In genomic region chr2:178194600-178195389, GRCh38 we compare ENCODE assay signal across 8 cellular contexts. TPM values are rescaled to one million over a fixed set of nuclear protein-coding genes. Genes with fewer than 3 reads are reported as not detected.
DNase-seq lines count a peak whose midpoint lies in the region; TF ChIP-seq lines count a peak whose summit lies in the region.

No MANE protein-coding gene starts in this region.

- no peaks in the 10 kb centered on the region for H3K9me2 ChIP-seq in SK-N-SH

- H3K9ac ChIP-seq in BLaER1 treated with 17β-estradiol and CSF1 and Interleukin-3, amounts not matched to agents 10 nM and 100 nM = peak overlapping the region; percentile 53 to 80 (median 71)
- peak overlapping the region; percentile 78 for H3K9ac ChIP-seq in SK-N-SH
- H3K9ac ChIP-seq in smooth muscle cell (ENCODE audit: low read depth) = peak overlapping the region; percentile 63

- peaks cover 0 to 3% (median 0%) of the 10 kb centered on the region in 11 experiments; a peak in 4 of 22 replicates for H4K20me1 ChIP-seq in BLaER1 treated with 17β-estradiol and CSF1 and Interleukin-3, amounts not matched to agents 10 nM and 100 nM
- no peaks in the 10 kb centered on the region for H4K20me1 ChIP-seq in SK-N-SH (ENCODE audit: insufficient read depth)
- H4K20me1 ChIP-seq in smooth muscle cell (ENCODE audit: low read depth) = no peaks in the 10 kb centered on the region

- H3K27me3 ChIP-seq in BLaER1 treated with 17β-estradiol and CSF1 and Interleukin-3, amounts not matched to agents 10 nM and 100 nM = peaks cover 40 to 61% (median 55%) of the 10 kb centered on the region in 11 experiments
- H3K27me3 ChIP-seq in HL-60 (ENCODE audit: insufficient read depth, poor library complexity, severe bottlenecking) (peaks cover 50% of the 10 kb centered on the region), SK-N-SH (ENCODE audit: insufficient read depth) (no peaks in the 10 kb centered on the region), smooth muscle cell (ENCODE audit: low read depth) (no peaks in the 10 kb centered on the region)

- H3K4me3 ChIP-seq in BLaER1 treated with 17β-estradiol and CSF1 and Interleukin-3, amounts not matched to agents 10 nM and 100 nM = peak overlapping the region; percentile 77 to 91 (median 84)
- peak overlapping the region; percentile 51 for H3K4me3 ChIP-seq in HL-60 (replicated peaks; ENCODE audit: insufficient read depth, low read length)
- peak overlapping the region; percentile 88 to 90 for H3K4me3 ChIP-seq in SK-N-SH (ENCODE audit: low read depth in 2 of 2, low read length in 1 of 2)
- H3K4me3 ChIP-seq in choroid plexus epithelial cell (ENCODE audit: low read depth, low read length) = peak overlapping the region; percentile 75
- H3K4me3 ChIP-seq in smooth muscle cell = peak overlapping the region; percentile 92

- no peaks in the 10 kb centered on the region for H3K36me3 ChIP-seq in BLaER1 treated with 17β-estradiol and CSF1 and Interleukin-3, amounts not matched to agents 10 nM and 100 nM
- no peaks in the 10 kb centered on the region for H3K36me3 ChIP-seq in SK-N-SH (replicated peaks in 1 of 2; ENCODE audit: control insufficient read depth in 1 of 2, insufficient read depth in 2 of 2, low read length in 1 of 2)
- no peaks in the 10 kb centered on the region for H3K36me3 ChIP-seq in smooth muscle cell (ENCODE audit: low read depth)

- 2% methylated on average over 10 of the region's 83 CpGs for WGBS in SK-N-SH (ENCODE audit: low lambda C conversion rate)
- under 1% methylated on average over 62 of the region's 83 CpGs for WGBS in smooth muscle cell (ENCODE audit: low lambda C conversion rate)

- CTCF ChIA-PET in SK-N-SH (lab: Yijun Ruan, JAX) = interaction anchor here (0.8 to 1.5 kb wide), 7 partner anchors 10 to 130 kb away, joined by 3 to 8 read pairs (median 5); partner anchors contain the start of gene RBM45

- H2AFZ ChIP-seq in SK-N-SH (ENCODE audit: low read depth) = peak overlapping the region; percentile 93
- H2AFZ ChIP-seq in smooth muscle cell (ENCODE audit: low read depth) = peak overlapping the region; percentile 97

- peaks cover 6 to 12% (median 8%) of the 10 kb centered on the region in 10 experiments; a peak in 10 of 20 replicates for H3K4me1 ChIP-seq in BLaER1 treated with 17β-estradiol and CSF1 and Interleukin-3, amounts not matched to agents 10 nM and 100 nM
- H3K4me1 ChIP-seq in SK-N-SH (ENCODE audit: control insufficient read depth in 1 of 2, insufficient read depth in 2 of 2, low read depth in 1 of 2, low read length in 1 of 2) (peaks cover 7 to 9% of the 10 kb centered on the region in 2 experiments; a peak in 3 of 4 replicates), smooth muscle cell (ENCODE audit: low read depth) (peaks cover 10% of the 10 kb centered on the region)

- POLR2A ChIA-PET in SK-N-SH (lab: Yijun Ruan, JAX) = interaction anchor here (1.1 to 1.5 kb wide), 2 partner anchors 83 to 219 kb away, joined by 4 to 7 read pairs; partner anchors contain the start of gene RBM45

- no peak for TF ChIP-seq CTCF in HL-60 (IDR thresholded peaks at IDR 0.05; ENCODE audit: insufficient read depth, low read length)
- peak; percentile 4; the same call in 1 of the 2 replicates for TF ChIP-seq CTCF in SK-N-SH (IDR thresholded peaks at IDR 0.05)
- TF ChIP-seq CTCF in choroid plexus epithelial cell (conservative IDR thresholded peaks at IDR 0.05; ENCODE audit: low read depth, low read length) = no peak
- no peak for TF ChIP-seq CTCF in smooth muscle cell (IDR thresholded peaks at IDR 0.05; ENCODE audit: borderline replicate concordance, insufficient read depth, poor library complexity, severe bottlenecking)

- no peak for TF ChIP-seq EP300 in SK-N-SH (IDR thresholded peaks at IDR 0.05; ENCODE audit: borderline replicate concordance in 1 of 2, low read depth in 1 of 2, low read length in 1 of 2)

- peak overlapping the region in 5 of 11 experiments; percentile 26 to 40 (median 29); a peak in 7 of 22 replicates for H3K27ac ChIP-seq in BLaER1 treated with 17β-estradiol and CSF1 and Interleukin-3, amounts not matched to agents 10 nM and 100 nM
- H3K27ac ChIP-seq in HL-60 (replicated peaks) = no peak overlapping the region
- peak overlapping the region; percentile 60 to 74 for H3K27ac ChIP-seq in SK-N-SH (ENCODE audit: low read depth in 2 of 2, low read length in 1 of 2)
- H3K27ac ChIP-seq in smooth muscle cell (ENCODE audit: low read depth) = peak overlapping the region; percentile 8

- peaks cover 29% of the 10 kb centered on the region; the same call in 1 of the 2 replicates for H3K79me2 ChIP-seq in SK-N-SH (ENCODE audit: insufficient read depth)
- H3K79me2 ChIP-seq in smooth muscle cell (ENCODE audit: low read depth) = peaks cover 5% of the 10 kb centered on the region

- DNase-seq in GM19238 (ENCODE audit: insufficient read length, low spot score) = peak; percentile 13
- DNase-seq in HL-60 (ENCODE audit: low read depth in 1 of 2, low spot score in 1 of 2) = peak in 1 of 2 experiments; percentile 9
- peak; percentile 79 for DNase-seq in SK-N-SH
- DNase-seq in choroid plexus epithelial cell (ENCODE audit: low read depth) = peak; percentile 52
- peak; percentile 42 for DNase-seq in kidney glomerular epithelial cell (lab: John Stamatoyannopoulos, UW)
- peak; percentile 22 for DNase-seq in smooth muscle cell (lab: John Stamatoyannopoulos, UW; ENCODE audit: unreplicated experiment)
- no peak for DNase-seq in cerebellar cortex (ENCODE audit: low spot score)

- H3K9me3 ChIP-seq in BLaER1 treated with 17β-estradiol and CSF1 and Interleukin-3, amounts not matched to agents 10 nM and 100 nM (replicated peaks in 1 of 11) = no peaks in the 10 kb centered on the region
- H3K9me3 ChIP-seq in SK-N-SH = no peaks in the 10 kb centered on the region
- no peaks in the 10 kb centered on the region for H3K9me3 ChIP-seq in smooth muscle cell (replicated peaks; ENCODE audit: low read depth)

- TF ChIP-seq RAD21 in SK-N-SH (IDR thresholded peaks at IDR 0.05; ENCODE audit: low read length) = 0 out of 2 replicates have a peak, but pooled peaks have one; percentile 6

- peaks cover 4% of the 10 kb centered on the region for H3F3A ChIP-seq in SK-N-SH (replicated peaks; ENCODE audit: insufficient read depth)
- H3F3A ChIP-seq in smooth muscle cell (ENCODE audit: low read depth) = peaks cover 10% of the 10 kb centered on the region

- H3K4me2 ChIP-seq in BLaER1 treated with 17β-estradiol and CSF1 and Interleukin-3, amounts not matched to agents 10 nM and 100 nM = peak overlapping the region; percentile 86 to 100 (median 98)
- H3K4me2 ChIP-seq in SK-N-SH (peak overlapping the region; percentile 99), smooth muscle cell (peak overlapping the region; percentile 99)

TF ChIP-seq in SK-N-SH, 30 proteins besides CTCF, POLR2A, EP300 and RAD21:
- TF ChIP-seq YY1 (IDR thresholded peaks at IDR 0.05; ENCODE audit: low read depth) (peak; percentile 12; the same call in 1 of the 2 replicates), RXRA (IDR thresholded peaks at IDR 0.05; ENCODE audit: borderline replicate concordance, low read depth) (no peak), REST (IDR thresholded peaks at IDR 0.05; ENCODE audit: low read depth, low read length) (0 out of 2 replicates have a peak, but pooled peaks have one; percentile 8), MXI1 (IDR thresholded peaks at IDR 0.05; ENCODE audit: low read depth, low read length) (peak; percentile 59; the same call in 1 of the 2 replicates), NFIC (IDR thresholded peaks at IDR 0.05; ENCODE audit: borderline replicate concordance) (no peak), EZH2phosphoT487 (IDR thresholded peaks at IDR 0.05; ENCODE audit: borderline replicate concordance, low read depth) (no peak), SIN3A (IDR thresholded peaks at IDR 0.05; ENCODE audit: borderline replicate concordance, low read depth, low read length) (peak; percentile 47; the same call in 1 of the 2 replicates), TAF1 (IDR thresholded peaks at IDR 0.05; ENCODE audit: borderline replicate concordance, low read depth, low read length) (no peak), FOXM1 (IDR thresholded peaks at IDR 0.05; ENCODE audit: low read depth) (0 out of 2 replicates have a peak, but pooled peaks have one; percentile 13), RCOR1 (IDR thresholded peaks at IDR 0.05; ENCODE audit: low read length) (no peak)

RNA-seq across cellular contexts. Expression of gene OSBPL6, which starts 0.5 kb away (rescaled TPM):
- polyA plus RNA-seq in SK-N-SH (2012; rRNA removed) (2.7 and 3.3 TPM in 2 replicates), smooth muscle cell (2.4 and 7.6 TPM in 2 replicates)
- polyA plus RNA-seq in SK-N-SH (2012; cell fraction: cytosol; rRNA removed) = 2.6 and 3.0 TPM in 2 replicates
- 2.7 and 4.6 TPM in 2 replicates for polyA plus RNA-seq in SK-N-SH (2012; cell fraction: nucleus; rRNA removed)
- 7.4 and 8.6 TPM in 2 replicates for total RNA-seq in smooth muscle cell
